8 cellular contexts compared by ENCODE assay signal in the genomic region with DNA sequence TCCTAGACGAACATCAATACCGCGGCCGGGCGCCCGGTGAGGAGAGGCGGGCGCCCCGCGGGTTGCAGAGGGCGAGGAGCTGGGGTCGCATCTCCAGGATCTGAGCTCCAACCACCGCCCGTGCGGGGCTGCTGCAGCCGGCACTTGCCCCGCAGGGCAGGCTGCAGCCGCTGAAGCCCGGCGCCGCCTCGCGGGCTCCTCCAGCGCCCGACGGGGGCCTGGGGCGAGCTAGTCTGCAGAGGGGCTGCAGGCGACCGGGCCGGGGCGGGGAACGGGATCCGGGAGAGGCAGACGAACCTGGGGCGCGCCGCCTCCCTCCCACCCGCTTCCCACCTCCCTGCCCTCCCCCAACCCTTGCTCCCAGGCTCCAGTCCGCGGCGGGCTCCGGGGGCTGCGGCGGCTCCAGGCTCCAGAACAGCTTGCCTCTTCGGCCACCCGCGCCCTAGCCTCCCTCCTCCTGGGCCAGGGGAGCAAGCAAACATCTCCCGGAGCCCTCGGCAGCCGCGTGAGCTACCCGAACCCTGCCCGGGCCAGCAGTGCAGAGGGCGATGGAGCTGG. TPM values are rescaled to one million over a fixed set of nuclear protein-coding genes. Genes with fewer than 3 reads are reported as not detected.
DNase-seq lines count a peak whose midpoint lies in the region; ATAC-seq, FAIRE-seq and TF ChIP-seq lines count a peak whose summit lies in the region.

No MANE protein-coding gene starts in this region.

- H3K27me3 Mint-ChIP-seq in WTC11 (ENCODE audit: low read depth) = peaks cover 74% of the 10 kb centered on the region
- H3K27me3 Mint-ChIP-seq in Calu3 (ENCODE audit: unreplicated experiment) = peaks cover 59% of the 10 kb centered on the region
- peaks cover 72% of the 10 kb centered on the region for H3K27me3 Mint-ChIP-seq in activated CD4-positive, alpha-beta T cell treated with anti-CD3 and anti-CD28 coated beads, Interleukin-2, amount 10 ng/mL, durations not matched to agents 24 days and 14 days

- in situ Hi-C loops in gastrocnemius medialis (cut with MboI; ENCODE audit: low sequenced_read_pairs in 4 of 4) = no loop called here

- TF ChIP-seq CTCF in HEK293 (tag by site-specific recombination; IDR thresholded peaks at IDR 0.05) (no peak), WTC11 (IDR thresholded peaks at IDR 0.05) (no peak), gastrocnemius medialis (IDR thresholded peaks at IDR 0.05 in 4 of 5, conservative IDR thresholded peaks at IDR 0.05 in 1 of 5) (no peak), D721Med (IDR thresholded peaks at IDR 0.05; ENCODE audit: insufficient read depth, missing control alignments) (no peak), Calu3 (IDR thresholded peaks at IDR 0.05; ENCODE audit: unreplicated experiment) (no peak)

- H3K36me3 Mint-ChIP-seq in WTC11 = no peaks in the 10 kb centered on the region
- H3K36me3 Mint-ChIP-seq in Calu3 (ENCODE audit: insufficient read depth, unreplicated experiment) = no peaks in the 10 kb centered on the region
- H3K36me3 Mint-ChIP-seq in activated CD4-positive, alpha-beta T cell treated with anti-CD3 and anti-CD28 coated beads, Interleukin-2, amount 10 ng/mL, durations not matched to agents 24 days and 14 days (ENCODE audit: low read depth) = no peaks in the 10 kb centered on the region

- BruUV-seq in Calu3 (replicated peaks; lab: Mats Ljungman, UMichigan) = no TSS peak

- DNase-seq in WTC11 (ENCODE audit: low spot score) (peak; percentile 46), left ventricle myocardium superior (peak; percentile 38), gastrocnemius medialis (no peak), D721Med (ENCODE audit: insufficient read length, low spot score) (no peak), Calu3 (no peak)
- no peak for DNase-seq in activated CD4-positive, alpha-beta T cell treated with anti-CD3 and anti-CD28 coated beads, Interleukin-2, amount 10 ng/mL, durations not matched to agents 24 days and 14 days

- peak overlapping the region; percentile 86 for H3K4me3 Mint-ChIP-seq in WTC11
- H3K4me3 Mint-ChIP-seq in Calu3 (ENCODE audit: low read depth, unreplicated experiment) = no peak overlapping the region
- H3K4me3 Mint-ChIP-seq in activated CD4-positive, alpha-beta T cell treated with anti-CD3 and anti-CD28 coated beads, Interleukin-2, amount 10 ng/mL, durations not matched to agents 24 days and 14 days = no peak overlapping the region

- H3K36me3 ChIP-seq in HEK293 (ENCODE audit: control insufficient read depth in 2 of 2, insufficient read depth in 1 of 2, low read length in 2 of 2) = no peaks in the 10 kb centered on the region
- H3K36me3 ChIP-seq in gastrocnemius medialis = no peaks in the 10 kb centered on the region

- FAIRE-seq in D721Med (lab: Jason Lieb, UNC) = no peak

- no peak overlapping the region for H3K27ac Mint-ChIP-seq in WTC11
- H3K27ac Mint-ChIP-seq in Calu3 (ENCODE audit: unreplicated experiment) = no peak overlapping the region
- no peak overlapping the region for H3K27ac Mint-ChIP-seq in activated CD4-positive, alpha-beta T cell treated with anti-CD3 and anti-CD28 coated beads, Interleukin-2, amount 10 ng/mL, durations not matched to agents 24 days and 14 days

- H3K4me1 ChIP-seq in HEK293 (ENCODE audit: control insufficient read depth, insufficient read depth, low read length) (0 out of 2 replicates have a peak, but pooled peaks cover 5% of the 10 kb centered on the region), gastrocnemius medialis (peaks cover 19 to 30% of the 10 kb centered on the region in 2 donors)

- H3K9me3 ChIP-seq in HEK293 (ENCODE audit: control insufficient read depth, insufficient read depth, low read depth, low read length) (no peaks in the 10 kb centered on the region), gastrocnemius medialis (no peaks in the 10 kb centered on the region)

- no peak for TF ChIP-seq POLR2A in gastrocnemius medialis (IDR thresholded peaks at IDR 0.05)

- H3K27me3 ChIP-seq in gastrocnemius medialis = peaks cover 68 to 82% (median 70%) of the 10 kb centered on the region in 3 donors

- H3K27ac ChIP-seq in HEK293 (ENCODE audit: extremely low read depth, low read depth, low read length) (peak overlapping the region; percentile 53; the same call in 1 of the 2 replicates), gastrocnemius medialis (peak overlapping the region in 1 of 4 donors; percentile 56)

- POLR2A ChIA-PET in HEK293 (lab: Yijun Ruan, JAX) (interaction anchor here (0.6 to 1.4 kb wide), 6 partner anchors 20 to 86 kb away, joined by 3 to 6 read pairs (median 3); no protein-coding TSS in a partner anchor), WTC11 (lab: Charles Lee) (interaction anchor here (1.0 to 2.8 kb wide), 3 partner anchors 39 to 255 kb away, joined by 3 to 14 read pairs (median 5); no protein-coding TSS in a partner anchor)

- peak overlapping the region; percentile 66 for H3K4me3 ChIP-seq in HEK293 (ENCODE audit: low read depth, low read length)
- H3K4me3 ChIP-seq in gastrocnemius medialis = peak overlapping the region; percentile 51 to 65 (median 58)

- H3K9me3 Mint-ChIP-seq in WTC11 (0 out of 2 replicates have a peak, but pooled peaks cover 6% of the 10 kb centered on the region), Calu3 (ENCODE audit: low read depth, unreplicated experiment) (peaks cover 5% of the 10 kb centered on the region)
- H3K9me3 Mint-ChIP-seq in activated CD4-positive, alpha-beta T cell treated with anti-CD3 and anti-CD28 coated beads, Interleukin-2, amount 10 ng/mL, durations not matched to agents 24 days and 14 days = no peaks in the 10 kb centered on the region

- H3K4me1 Mint-ChIP-seq in WTC11 = peaks cover 36% of the 10 kb centered on the region
- H3K4me1 Mint-ChIP-seq in Calu3 (ENCODE audit: low read depth, unreplicated experiment) = no peaks in the 10 kb centered on the region
- peaks cover 4% of the 10 kb centered on the region for H3K4me1 Mint-ChIP-seq in activated CD4-positive, alpha-beta T cell treated with anti-CD3 and anti-CD28 coated beads, Interleukin-2, amount 10 ng/mL, durations not matched to agents 24 days and 14 days

- peak; percentile 4 for ATAC-seq in WTC11
- peak; percentile 40 for ATAC-seq in left ventricle myocardium superior
- peak in 1 of 2 donors; percentile 27 for ATAC-seq in gastrocnemius medialis
- no peak for ATAC-seq in HG03025 (IDR thresholded peaks at IDR 0.05; ENCODE audit: low FRiP score, unreplicated experiment)

- CTCF ChIA-PET in HEK293 (lab: Yijun Ruan, JAX) = interaction anchor here (0.6 to 2.6 kb wide), 6 partner anchors 12 to 649 kb away, joined by 3 to 11 read pairs (median 6); no protein-coding TSS in a partner anchor
- CTCF ChIA-PET in WTC11 (lab: Charles Lee) = interaction anchor here (0.6 to 5.2 kb wide), 19 partner anchors 8 to 213 kb away, joined by 3 to 42 read pairs (median 4); no protein-coding TSS in a partner anchor
- CTCF ChIA-PET in Calu3 (lab: Charles Lee) = no interaction called here

- intact Hi-C loops in left ventricle myocardium superior (cut with micrococcal nuclease) = no loop called here
- intact Hi-C loops in gastrocnemius medialis (cut with DNase I; ENCODE audit: low total_unique reads) = loop anchor here (5.0 to 10.0 kb wide), 2 partner anchors 38 to 195 kb away; no protein-coding TSS in a partner anchor
- intact Hi-C loops in Calu3 (cut with micrococcal nuclease; ENCODE audit: unreplicated experiment) = no loop called here
- intact Hi-C loops in activated CD4-positive, alpha-beta T cell treated with anti-CD3 and anti-CD28 coated beads, Interleukin-2, amount 10 ng/mL, durations not matched to agents 24 days and 14 days (cut with micrococcal nuclease) = no loop called here

TF ChIP-seq in HEK293, 187 proteins besides CTCF, POLR2A, EP300 and RAD21 (continues in another document):
- no peak for TF ChIP-seq ZNF302 (tag by site-specific recombination; IDR thresholded peaks at IDR 0.05; ENCODE audit: low read depth)
- TF ChIP-seq ZNF311 (tag by site-specific recombination; IDR thresholded peaks at IDR 0.05; ENCODE audit: borderline replicate concordance) = no peak
- TF ChIP-seq, protein P1, sequence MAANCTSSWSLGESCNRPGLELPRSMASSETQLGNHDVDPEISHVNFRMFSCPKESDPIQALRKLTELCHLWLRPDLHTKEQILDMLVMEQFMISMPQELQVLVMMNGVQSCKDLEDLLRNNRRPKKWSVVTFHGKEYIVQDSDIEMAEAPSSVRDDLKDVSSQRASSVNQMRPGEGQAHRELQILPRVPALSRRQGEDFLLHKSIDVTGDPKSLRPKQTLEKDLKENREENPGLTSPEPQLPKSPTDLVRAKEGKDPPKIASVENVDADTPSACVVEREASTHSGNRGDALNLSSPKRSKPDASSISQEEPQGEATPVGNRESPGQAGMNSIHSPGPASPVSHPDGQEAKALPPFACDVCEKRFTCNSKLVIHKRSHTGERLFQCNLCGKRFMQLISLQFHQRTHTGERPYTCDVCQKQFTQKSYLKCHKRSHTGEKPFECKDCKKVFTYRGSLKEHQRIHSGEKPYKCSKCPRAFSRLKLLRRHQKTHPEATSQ (tag by site-specific recombination; IDR thresholded peaks at IDR 0.05) = no peak
- no peak for TF ChIP-seq ZNF623 (tag by site-specific recombination; IDR thresholded peaks at IDR 0.05)

TF ChIP-seq in WTC11, 78 proteins besides CTCF, POLR2A, EP300 and RAD21 (continues in another document):
- TF ChIP-seq, protein P2, sequence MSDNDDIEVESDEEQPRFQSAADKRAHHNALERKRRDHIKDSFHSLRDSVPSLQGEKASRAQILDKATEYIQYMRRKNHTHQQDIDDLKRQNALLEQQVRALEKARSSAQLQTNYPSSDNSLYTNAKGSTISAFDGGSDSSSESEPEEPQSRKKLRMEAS (CRISPR knock-in tag; IDR thresholded peaks at IDR 0.05) = no peak; the same call in 1 of the 2 replicates
- TF ChIP-seq OVOL2 (CRISPR knock-in tag; IDR thresholded peaks at IDR 0.05; ENCODE audit: borderline replicate concordance) (no peak), JUN (CRISPR knock-in tag; IDR thresholded peaks at IDR 0.05) (no peak)
- TF ChIP-seq, protein P3, sequence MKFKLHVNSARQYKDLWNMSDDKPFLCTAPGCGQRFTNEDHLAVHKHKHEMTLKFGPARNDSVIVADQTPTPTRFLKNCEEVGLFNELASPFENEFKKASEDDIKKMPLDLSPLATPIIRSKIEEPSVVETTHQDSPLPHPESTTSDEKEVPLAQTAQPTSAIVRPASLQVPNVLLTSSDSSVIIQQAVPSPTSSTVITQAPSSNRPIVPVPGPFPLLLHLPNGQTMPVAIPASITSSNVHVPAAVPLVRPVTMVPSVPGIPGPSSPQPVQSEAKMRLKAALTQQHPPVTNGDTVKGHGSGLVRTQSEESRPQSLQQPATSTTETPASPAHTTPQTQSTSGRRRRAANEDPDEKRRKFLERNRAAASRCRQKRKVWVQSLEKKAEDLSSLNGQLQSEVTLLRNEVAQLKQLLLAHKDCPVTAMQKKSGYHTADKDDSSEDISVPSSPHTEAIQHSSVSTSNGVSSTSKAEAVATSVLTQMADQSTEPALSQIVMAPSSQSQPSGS (CRISPR knock-in tag; IDR thresholded peaks at IDR 0.05; ENCODE audit: borderline replicate concordance, low read depth) = no peak

RNA-seq across cellular contexts. Expression of a gene that starts 0.9 kb away (rescaled TPM):
- total RNA-seq in WTC11 (2021) (17.2 to 25.0 TPM (median 18.1 TPM) in 3 replicates), left ventricle myocardium superior (0.40 TPM), gastrocnemius medialis (under 1 TPM; 0.02 to 0.82 (median 0.23) TPM), Calu3 (2022) (not detected in 2 replicates)
- not detected in 2 replicates for total RNA-seq in activated CD4-positive, alpha-beta T cell treated with anti-CD3 and anti-CD28 coated beads, Interleukin-2, amount 10 ng/mL, durations not matched to agents 24 days and 14 days

Comparison
In these comparisons a context has a peak if more than half of its experiments do, and no peak if none do; other contexts are left out.
1. DNase-seq: peak in WTC11 (single experiment) and left ventricle myocardium superior (single experiment); none in gastrocnemius medialis (0 of 2), D721Med (single experiment), Calu3 (single experiment) and activated CD4-positive, alpha-beta T cell treated with anti-CD3 and anti-CD28 coated beads, Interleukin-2, amount 10 ng/mL, durations not matched to agents 24 days and 14 days (single experiment).